In the genomic region with DNA sequence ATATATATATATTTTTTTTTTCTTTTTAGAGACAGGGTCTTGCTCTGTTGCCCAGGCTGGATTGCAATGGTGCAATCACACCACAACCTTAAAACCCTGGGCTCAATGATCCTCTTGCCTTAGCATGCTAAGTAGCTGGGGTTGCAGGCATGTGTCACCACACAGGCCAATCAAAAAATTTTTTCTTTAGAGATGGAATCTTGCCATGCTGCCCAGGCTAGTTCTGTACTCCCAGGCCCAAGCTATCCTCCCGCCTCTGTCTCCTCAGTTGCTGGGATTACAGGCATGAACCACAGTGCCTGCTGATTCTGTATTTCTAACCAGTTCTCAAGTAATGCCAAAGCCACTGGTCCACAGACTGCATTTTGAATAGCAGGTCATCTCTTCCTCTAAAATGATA, we compare ENCODE assay signal across 1 cellular context.
TF ChIP-seq lines count a peak whose summit lies in the region.

No MANE protein-coding gene starts in this region.

TF ChIP-seq in IMR-90, 13 proteins besides CTCF, POLR2A, EP300 and RAD21:
- TF ChIP-seq RCOR1 (IDR thresholded peaks at IDR 0.05; ENCODE audit: insufficient replicate concordance, low read length) (no peak), CEBPB (IDR thresholded peaks at IDR 0.05; ENCODE audit: low read depth, low read length) (no peak), RFX5 (IDR thresholded peaks at IDR 0.05; ENCODE audit: low read depth, low read length) (no peak), MXI1 (IDR thresholded peaks at IDR 0.05; ENCODE audit: borderline replicate concordance, low read depth, low read length) (no peak), FOS (IDR thresholded peaks at IDR 0.05; ENCODE audit: low read depth, low read length) (no peak), NFE2L2 (IDR thresholded peaks at IDR 0.05; ENCODE audit: low read depth, low read length) (no peak), CHD1 (IDR thresholded peaks at IDR 0.05; ENCODE audit: low read depth, low read length) (no peak), SMC3 (IDR thresholded peaks at IDR 0.05; ENCODE audit: low read depth, low read length) (no peak), MAFK (IDR thresholded peaks at IDR 0.05; ENCODE audit: low read depth, low read length) (no peak), BHLHE40 (IDR thresholded peaks at IDR 0.05; ENCODE audit: low read depth, low read length) (no peak), MAZ (IDR thresholded peaks at IDR 0.05; ENCODE audit: borderline replicate concordance, low read depth, low read length) (no peak)
- TF ChIP-seq, protein P1, sequence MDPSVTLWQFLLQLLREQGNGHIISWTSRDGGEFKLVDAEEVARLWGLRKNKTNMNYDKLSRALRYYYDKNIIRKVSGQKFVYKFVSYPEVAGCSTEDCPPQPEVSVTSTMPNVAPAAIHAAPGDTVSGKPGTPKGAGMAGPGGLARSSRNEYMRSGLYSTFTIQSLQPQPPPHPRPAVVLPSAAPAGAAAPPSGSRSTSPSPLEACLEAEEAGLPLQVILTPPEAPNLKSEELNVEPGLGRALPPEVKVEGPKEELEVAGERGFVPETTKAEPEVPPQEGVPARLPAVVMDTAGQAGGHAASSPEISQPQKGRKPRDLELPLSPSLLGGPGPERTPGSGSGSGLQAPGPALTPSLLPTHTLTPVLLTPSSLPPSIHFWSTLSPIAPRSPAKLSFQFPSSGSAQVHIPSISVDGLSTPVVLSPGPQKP (IDR thresholded peaks at IDR 0.05; ENCODE audit: borderline replicate concordance, low read depth, low read length): no peak
- TF ChIP-seq, protein P2, sequence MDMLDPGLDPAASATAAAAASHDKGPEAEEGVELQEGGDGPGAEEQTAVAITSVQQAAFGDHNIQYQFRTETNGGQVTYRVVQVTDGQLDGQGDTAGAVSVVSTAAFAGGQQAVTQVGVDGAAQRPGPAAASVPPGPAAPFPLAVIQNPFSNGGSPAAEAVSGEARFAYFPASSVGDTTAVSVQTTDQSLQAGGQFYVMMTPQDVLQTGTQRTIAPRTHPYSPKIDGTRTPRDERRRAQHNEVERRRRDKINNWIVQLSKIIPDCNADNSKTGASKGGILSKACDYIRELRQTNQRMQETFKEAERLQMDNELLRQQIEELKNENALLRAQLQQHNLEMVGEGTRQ (IDR thresholded peaks at IDR 0.05; ENCODE audit: low read depth, low read length): no peak
